Comparison of ENCODE assay signal across 13 cellular contexts in the genomic region with DNA sequence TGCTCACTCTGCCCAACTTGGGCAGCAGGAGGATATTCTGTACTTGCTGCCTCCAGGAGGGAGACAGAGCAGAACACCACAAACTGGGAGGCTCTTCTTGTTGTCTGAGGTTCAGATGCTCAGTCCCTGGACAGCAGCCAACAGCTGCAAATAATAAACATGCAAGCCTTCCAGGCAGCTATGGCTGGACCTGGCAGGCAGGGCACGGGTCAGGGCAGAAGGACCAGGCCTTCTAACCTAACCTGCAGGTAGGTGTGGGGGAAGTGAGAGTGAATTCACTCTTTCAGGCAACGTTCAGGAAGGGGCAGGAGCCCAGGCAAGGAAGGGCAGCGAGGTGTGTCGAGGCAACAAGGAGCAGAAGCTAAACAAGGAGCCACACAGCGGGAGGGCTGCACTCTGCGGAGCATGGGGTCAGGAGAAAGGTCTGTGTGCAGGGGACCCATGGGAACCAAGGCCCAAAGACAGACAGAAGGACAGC. TPM values are rescaled to one million over a fixed set of nuclear protein-coding genes. Genes with fewer than 3 reads are reported as not detected.
DNase-seq lines count a peak whose midpoint lies in the region; ATAC-seq and TF ChIP-seq lines count a peak whose summit lies in the region.
"Had no signal": no experiment of that assay in that cellular context is flagged by ENCODE, and none has a peak within 500 bp of the region (broad histone marks: within the 10 kb centered on the region; RNA-seq: fewer than 3 reads in every experiment).

No MANE protein-coding gene starts in this region.

- DNase-seq in Caki2 (ENCODE audit: low read depth) (peak; percentile 32), LNCaP clone FGC (ENCODE audit: low read depth) (peak; percentile 54), astrocyte of the spinal cord (ENCODE audit: low read depth, low spot score) (peak; percentile 58), myocyte (ENCODE audit: low read depth) (peak; percentile 84), T-helper 1 cell (no peak)
- no peak for DNase-seq in effector CD4-positive, alpha-beta T cell
- DNase-seq: activated T-cell treated with anti-CD3 and anti-CD28 coated beads, Interleukin-2, amount 50 U/mL, for 72 hours; esophagus squamous epithelium; naive thymus-derived CD8-positive, alpha-beta T cell had no signal

- TF ChIP-seq CTCF in LNCaP clone FGC (IDR thresholded peaks at IDR 0.05; ENCODE audit: control insufficient read depth, extremely low read depth, insufficient read depth) (no peak), astrocyte of the spinal cord (IDR thresholded peaks at IDR 0.05; ENCODE audit: low read depth, low read length) (no peak)

- in situ Hi-C loops in Caki2 (cut with HindIII; ENCODE audit: low pct_unique_long_range_greater_than_20kb, low sequenced_read_pairs) (no loop called here), astrocyte of the spinal cord (cut with HindIII; ENCODE audit: low sequenced_read_pairs) (no loop called here)

- ATAC-seq in HG03469 (IDR thresholded peaks at IDR 0.05; ENCODE audit: unreplicated experiment), result no peak
- ATAC-seq in GM21528 (IDR thresholded peaks at IDR 0.05; ENCODE audit: low FRiP score, unreplicated experiment), result no peak
- ATAC-seq: activated T-cell treated with anti-CD3 and anti-CD28 coated beads, Interleukin-2, amount 50 U/mL, for 72 hours; naive thymus-derived CD8-positive, alpha-beta T cell had no signal

- H3K4me3 ChIP-seq in LNCaP clone FGC (ENCODE audit: low read depth, low read length) (no peak overlapping the region), astrocyte of the spinal cord (ENCODE audit: low read depth, low read length) (no peak overlapping the region)
- H3K4me3 ChIP-seq: esophagus squamous epithelium, HAP-1, SK-N-MC had no signal

RNA-seq across cellular contexts. Expression of gene NINL, which starts 31.5 kb away (rescaled TPM):
- total RNA-seq in Caki2 (2014; rRNA removed; shearing (Covaris generic); ENCODE audit: low replicate concordance), result 9.2 and 12.9 TPM in 2 replicates
- 4.7 and 6.3 TPM in 2 replicates for total RNA-seq in myocyte
- 4.9 TPM for polyA plus RNA-seq in myocyte (2012)

Comparison
In these comparisons a context has a peak if more than half of its experiments do, and no peak if none do; other contexts are left out.
1. DNase-seq: peak in Caki2 (single experiment), LNCaP clone FGC (single experiment), astrocyte of the spinal cord (single experiment) and myocyte (single experiment); none in effector CD4-positive, alpha-beta T cell (single experiment) and T-helper 1 cell (0 of 5).